8 cellular contexts compared by ENCODE assay signal in the genomic region with DNA sequence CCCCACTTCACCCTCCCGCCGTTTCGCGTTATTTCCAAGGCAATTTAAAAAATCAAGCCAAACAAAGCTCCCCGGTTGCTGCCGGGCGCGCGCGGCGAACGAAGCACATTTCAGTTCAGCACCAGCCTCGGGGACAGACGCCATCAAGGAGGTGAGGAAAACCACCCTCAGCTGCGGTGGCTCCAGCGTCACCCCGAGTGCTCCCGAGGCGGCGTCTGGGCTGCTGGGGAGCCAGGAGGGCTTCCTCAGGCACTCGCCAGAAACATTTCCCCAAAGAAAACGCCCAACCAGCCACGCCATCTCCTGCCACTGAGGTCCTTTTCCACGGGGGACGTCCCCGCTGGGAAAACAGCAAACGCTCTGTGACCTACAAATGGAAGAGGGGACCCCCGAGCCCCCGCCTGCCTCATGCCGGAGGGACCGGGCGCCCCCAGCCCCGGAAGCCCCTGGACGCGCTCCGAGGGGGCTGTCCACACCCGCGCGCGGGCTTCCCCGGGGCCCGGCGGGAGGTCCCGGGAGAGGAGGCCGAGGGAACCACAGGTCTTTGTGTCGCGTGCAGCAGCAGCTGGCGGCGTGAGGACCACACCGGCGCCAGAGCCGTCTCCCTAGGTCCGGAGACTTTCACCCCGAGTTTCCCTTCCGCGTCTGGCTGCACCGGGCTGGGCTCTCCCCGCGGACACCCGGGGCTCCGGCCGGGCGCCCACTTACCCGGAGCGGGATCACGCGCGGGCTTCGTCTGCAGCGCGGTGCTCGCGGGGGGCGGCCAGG. TPM values are rescaled to one million over a fixed set of nuclear protein-coding genes. Genes with fewer than 3 reads are reported as not detected.
DNase-seq lines count a peak whose midpoint lies in the region; TF ChIP-seq lines count a peak whose summit lies in the region.

No MANE protein-coding gene starts in this region.

- H3K4me3 ChIP-seq in HFF-Myc (replicated peaks; ENCODE audit: low read depth, low read length): peak overlapping the region; percentile 38
- H3K4me3 ChIP-seq in fibroblast of lung (replicated peaks in 1 of 4; ENCODE audit: control extremely low read depth in 1 of 4, insufficient read depth in 1 of 4, low read depth in 3 of 4, low read length in 4 of 4): peak overlapping the region; percentile 9 to 47 (median 26)
- H3K4me3 ChIP-seq in neural cell (ENCODE audit: low read length): peak overlapping the region; percentile 99
- H3K4me3 ChIP-seq in tibial nerve: peak overlapping the region; percentile 33 to 66 (median 46)

- H2AFZ ChIP-seq in fibroblast of lung (ENCODE audit: low read length) (no peak overlapping the region), neural cell (ENCODE audit: low read depth, low read length) (peak overlapping the region; percentile 51)

- TF ChIP-seq EP300 in neural cell (conservative IDR thresholded peaks at IDR 0.05; ENCODE audit: poor library complexity, severe bottlenecking) (no peak), tibial nerve (IDR thresholded peaks at IDR 0.05) (no peak)

- H3K27me3 ChIP-seq in fibroblast of lung (ENCODE audit: control insufficient read depth, insufficient read depth, low read length) (peaks cover 26% of the 10 kb centered on the region), neural cell (ENCODE audit: insufficient read depth, low read depth, low read length) (peaks cover 12% of the 10 kb centered on the region), tibial nerve (peaks cover 0 to 82% of the 10 kb centered on the region in 2 donors)

- H3K9me3 Mint-ChIP-seq in activated T-helper 1 cell treated with anti-CD3 and anti-CD28 coated beads, Interleukin-12 subunit alpha, Interleukin-12 subunit beta, Interleukin-2, Interleukin-4 antibody, amounts not matched to agents 30 ng/mL and 10 ng/mL and 1 ng/mL, durations not matched to agents 14 hours and 24 hours and 36 hours: no peaks in the 10 kb centered on the region

- DNase-seq in EH (ENCODE audit: low read depth) (peak; percentile 73), HFF-Myc (ENCODE audit: extremely low read depth, low read depth) (no peak), NOMO-1 (lab: John Stamatoyannopoulos, UW; ENCODE audit: unreplicated experiment in 2 of 2) (peak; percentile 41 to 48), fibroblast of lung (ENCODE audit: low read depth in 2 of 2) (peak; percentile 58 to 72), tibial nerve (ENCODE audit: low spot score in 2 of 2) (peak in 1 of 2 donors; percentile 32), NCI-H2029 treated with DMSO at 0.1 percent for 48 hours (lab: John Stamatoyannopoulos, UW) (no peak)
- peak; percentile 57 for DNase-seq in activated T-helper 1 cell treated with anti-CD3 and anti-CD28 coated beads, Interleukin-12 subunit alpha, Interleukin-12 subunit beta, Interleukin-2, Interleukin-4 antibody, amounts not matched to agents 30 ng/mL and 10 ng/mL and 1 ng/mL, durations not matched to agents 14 hours and 24 hours and 36 hours (ENCODE audit: low spot score)

- H3K9me2 ChIP-seq in neural cell (ENCODE audit: insufficient read depth, low read length): no peaks in the 10 kb centered on the region

- H3F3A ChIP-seq in neural cell (ENCODE audit: insufficient read depth, low read length, poor library complexity, severe bottlenecking): no peaks in the 10 kb centered on the region

- H4K20me1 ChIP-seq in fibroblast of lung (ENCODE audit: control insufficient read depth, extremely low read depth, insufficient read depth, low read length) (no peaks in the 10 kb centered on the region), neural cell (ENCODE audit: insufficient read depth) (no peaks in the 10 kb centered on the region)

- H3K4me1 ChIP-seq in fibroblast of lung (ENCODE audit: control insufficient read depth, extremely low read depth, insufficient read depth, low read length): no peaks in the 10 kb centered on the region
- peaks cover 0 to 31% (median 14%) of the 10 kb centered on the region in 4 donors for H3K4me1 ChIP-seq in tibial nerve

- H3K4me2 ChIP-seq in fibroblast of lung (ENCODE audit: extremely low read depth, insufficient read depth, low read length): peak overlapping the region; percentile 44
- peak overlapping the region; percentile 89 for H3K4me2 ChIP-seq in neural cell (ENCODE audit: low read length)

- peak overlapping the region; percentile 89 for H3K27ac Mint-ChIP-seq in activated T-helper 1 cell treated with anti-CD3 and anti-CD28 coated beads, Interleukin-12 subunit alpha, Interleukin-12 subunit beta, Interleukin-2, Interleukin-4 antibody, amounts not matched to agents 30 ng/mL and 10 ng/mL and 1 ng/mL, durations not matched to agents 14 hours and 24 hours and 36 hours

- peaks cover 62% of the 10 kb centered on the region for H3K27me3 Mint-ChIP-seq in activated T-helper 1 cell treated with anti-CD3 and anti-CD28 coated beads, Interleukin-12 subunit alpha, Interleukin-12 subunit beta, Interleukin-2, Interleukin-4 antibody, amounts not matched to agents 30 ng/mL and 10 ng/mL and 1 ng/mL, durations not matched to agents 14 hours and 24 hours and 36 hours (ENCODE audit: insufficient read depth)

- no peaks in the 10 kb centered on the region for H3K9me3 ChIP-seq in fibroblast of lung (ENCODE audit: control insufficient read depth, insufficient read depth, low read depth, low read length)
- no peaks in the 10 kb centered on the region for H3K9me3 ChIP-seq in neural cell (ENCODE audit: low read length)
- no peaks in the 10 kb centered on the region for H3K9me3 ChIP-seq in tibial nerve

- intact Hi-C loops in activated T-helper 1 cell treated with anti-CD3 and anti-CD28 coated beads, Interleukin-12 subunit alpha, Interleukin-12 subunit beta, Interleukin-2, Interleukin-4 antibody, amounts not matched to agents 30 ng/mL and 10 ng/mL and 1 ng/mL, durations not matched to agents 14 hours and 24 hours and 36 hours (cut with micrococcal nuclease): loop anchor here (10.0 kb wide), 2 partner anchors 524 to 746 kb away; a partner anchor contains a TSS

- H3K79me2 ChIP-seq in fibroblast of lung (ENCODE audit: control insufficient read depth, insufficient read depth, low read length) (no peaks in the 10 kb centered on the region), neural cell (replicated peaks; ENCODE audit: insufficient read depth, low read length) (peaks cover 46% of the 10 kb centered on the region)

- WGBS in tibial nerve, 2 donors: 0% methylated on average over 23 to 62 of the region's 74 CpGs

- TF ChIP-seq CTCF in HFF-Myc (IDR thresholded peaks at IDR 0.05; ENCODE audit: low read depth, low read length, missing control alignments): no peak
- no peak for TF ChIP-seq CTCF in fibroblast of lung (conservative IDR thresholded peaks at IDR 0.05 in 1 of 2, IDR thresholded peaks at IDR 0.05 in 1 of 2; ENCODE audit: low read depth in 1 of 2, low read length in 2 of 2)
- no peak for TF ChIP-seq CTCF in neural cell (IDR thresholded peaks at IDR 0.05; ENCODE audit: poor library complexity, severe bottlenecking)
- TF ChIP-seq CTCF in tibial nerve (IDR thresholded peaks at IDR 0.05): no peak

- no peaks in the 10 kb centered on the region for H3K36me3 ChIP-seq in fibroblast of lung (ENCODE audit: control insufficient read depth, insufficient read depth, low read length)
- no peaks in the 10 kb centered on the region for H3K36me3 ChIP-seq in neural cell (ENCODE audit: insufficient read depth, low read length)
- no peaks in the 10 kb centered on the region for H3K36me3 ChIP-seq in tibial nerve

- H3K9ac ChIP-seq in fibroblast of lung (ENCODE audit: insufficient read depth, low read length) (no peak overlapping the region), neural cell (ENCODE audit: low read length) (peak overlapping the region; percentile 96)

- peaks cover 17% of the 10 kb centered on the region for H3K36me3 Mint-ChIP-seq in activated T-helper 1 cell treated with anti-CD3 and anti-CD28 coated beads, Interleukin-12 subunit alpha, Interleukin-12 subunit beta, Interleukin-2, Interleukin-4 antibody, amounts not matched to agents 30 ng/mL and 10 ng/mL and 1 ng/mL, durations not matched to agents 14 hours and 24 hours and 36 hours (ENCODE audit: low read depth)

- H3K27ac ChIP-seq in fibroblast of lung (ENCODE audit: insufficient read depth, low read length) (no peak overlapping the region), neural cell (ENCODE audit: low read length) (peak overlapping the region; percentile 80), tibial nerve (peak overlapping the region in 1 of 4 donors; percentile 9)

- TF ChIP-seq POLR2A in tibial nerve (IDR thresholded peaks at IDR 0.05): no peak

- peaks cover 42% of the 10 kb centered on the region for H3K4me1 Mint-ChIP-seq in activated T-helper 1 cell treated with anti-CD3 and anti-CD28 coated beads, Interleukin-12 subunit alpha, Interleukin-12 subunit beta, Interleukin-2, Interleukin-4 antibody, amounts not matched to agents 30 ng/mL and 10 ng/mL and 1 ng/mL, durations not matched to agents 14 hours and 24 hours and 36 hours (ENCODE audit: low read depth)

- no peak for TF ChIP-seq RAD21 in neural cell (conservative IDR thresholded peaks at IDR 0.05)

- peak overlapping the region; percentile 95 for H3K4me3 Mint-ChIP-seq in activated T-helper 1 cell treated with anti-CD3 and anti-CD28 coated beads, Interleukin-12 subunit alpha, Interleukin-12 subunit beta, Interleukin-2, Interleukin-4 antibody, amounts not matched to agents 30 ng/mL and 10 ng/mL and 1 ng/mL, durations not matched to agents 14 hours and 24 hours and 36 hours

TF ChIP-seq in neural cell, 6 proteins besides CTCF, POLR2A, EP300 and RAD21 (continues in another document):
- TF ChIP-seq POLR2AphosphoS5 (IDR thresholded peaks at IDR 0.05): peak; percentile 56
- TF ChIP-seq SMC3 (conservative IDR thresholded peaks at IDR 0.05; ENCODE audit: poor library complexity): no peak
- TF ChIP-seq TAF1 (IDR thresholded peaks at IDR 0.05; ENCODE audit: low read depth): peak; percentile 24

RNA-seq across cellular contexts. Expression of a gene that starts 0.4 kb away (rescaled TPM):
- 103 and 109 TPM in 2 replicates for total RNA-seq in activated T-helper 1 cell treated with anti-CD3 and anti-CD28 coated beads, Interleukin-12 subunit alpha, Interleukin-12 subunit beta, Interleukin-2, Interleukin-4 antibody, amounts not matched to agents 30 ng/mL and 10 ng/mL and 1 ng/mL, durations not matched to agents 14 hours and 24 hours and 36 hours
- under 0.01 TPM in 2 replicates for total RNA-seq in fibroblast of lung
- polyA plus RNA-seq in fibroblast of lung: 0.06 and 0.10 TPM in 2 replicates
- 0.22 TPM in 1 of 2 replicates, not detected in the other for polyA plus RNA-seq in fibroblast of lung (2012)
- not detected in 2 replicates for polyA minus RNA-seq in fibroblast of lung (ENCODE audit: low replicate concordance)
- 57.6 and 63.2 TPM in 2 replicates for polyA plus RNA-seq in neural cell
- 82.0 and 96.2 TPM in 2 replicates for polyA minus RNA-seq in neural cell
- total RNA-seq in tibial nerve: 1 to 10 TPM in 1 of 4 donors, under 1 TPM in 2, not detected in 1; 0.42 to 6.3 (median 0.98) TPM

Comparison
In these comparisons a context has a peak if more than half of its experiments do, and no peak if none do; other contexts are left out.
1. DNase-seq: peak in EH (single experiment), NOMO-1 (2 of 2), activated T-helper 1 cell treated with anti-CD3 and anti-CD28 coated beads, Interleukin-12 subunit alpha, Interleukin-12 subunit beta, Interleukin-2, Interleukin-4 antibody, amounts not matched to agents 30 ng/mL and 10 ng/mL and 1 ng/mL, durations not matched to agents 14 hours and 24 hours and 36 hours (single experiment) and fibroblast of lung (2 of 2); none in HFF-Myc (single experiment) and NCI-H2029 treated with DMSO at 0.1 percent for 48 hours (single experiment).
2. H3K4me3 ChIP-seq: peak in every context shown above with its lines; median percentile 99 in neural cell; 46 in tibial nerve; 38 in HFF-Myc; 26 in fibroblast of lung.
3. RNA of a gene that starts 0.4 kb away (total RNA-seq): 103 to 109 TPM in activated T-helper 1 cell treated with anti-CD3 and anti-CD28 coated beads, Interleukin-12 subunit alpha, Interleukin-12 subunit beta, Interleukin-2, Interleukin-4 antibody, amounts not matched to agents 30 ng/mL and 10 ng/mL and 1 ng/mL, durations not matched to agents 14 hours and 24 hours and 36 hours; 0.42 to 6.3 TPM in tibial nerve and under 0.01 TPM in fibroblast of lung; every median in the first group is over 10 times any median in the second.